ENCODE assay signal across 12 cellular contexts in the genomic region with DNA sequence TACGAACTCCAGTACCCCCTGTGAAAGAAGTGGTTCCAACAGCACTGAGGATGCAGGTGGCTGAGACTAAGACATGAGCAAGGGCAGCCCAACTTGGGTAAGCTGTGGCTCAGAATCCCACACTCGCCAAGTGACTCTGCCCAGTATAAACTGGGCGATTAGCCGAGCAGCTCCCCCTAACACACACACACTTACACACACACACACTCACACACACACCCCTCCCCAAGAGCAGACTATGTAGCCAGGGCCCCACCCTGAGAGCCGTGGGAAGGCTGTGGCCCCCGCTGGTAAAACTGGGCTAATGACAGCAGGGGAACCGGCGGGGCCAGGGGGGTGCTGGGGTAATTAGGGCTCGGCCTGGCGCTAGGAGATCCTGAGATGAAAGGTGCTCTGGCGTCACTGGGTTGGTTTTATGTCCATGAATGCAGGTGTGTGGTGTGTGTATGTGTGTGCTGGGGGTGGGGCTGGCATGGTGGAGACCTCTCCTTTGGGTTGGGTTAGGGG. TPM values are rescaled to one million over a fixed set of nuclear protein-coding genes. Genes with fewer than 3 reads are reported as not detected.
DNase-seq lines count a peak whose midpoint lies in the region; ATAC-seq, FAIRE-seq and TF ChIP-seq lines count a peak whose summit lies in the region.
"Had no signal": no experiment of that assay in that cellular context is flagged by ENCODE, and none has a peak within 500 bp of the region (broad histone marks: within the 10 kb centered on the region; RNA-seq: fewer than 3 reads in every experiment).

No MANE protein-coding gene starts in this region.

- no peaks in the 10 kb centered on the region for H3K36me3 ChIP-seq in pancreas

- H3K4me1 Mint-ChIP-seq in CD4-positive, alpha-beta T cell (ENCODE audit: low read depth): peaks cover 40% of the 10 kb centered on the region
- H3K4me1 Mint-ChIP-seq in IgD-negative memory B cell (peaks cover under 1 to 21% (median 14%) of the 10 kb centered on the region in 3 donors), nephron progenitor cell (peaks cover 61% of the 10 kb centered on the region)

- DNase-seq in CD4-positive, alpha-beta T cell: no peak
- DNase-seq in nephron progenitor cell (no peak), pons (ENCODE audit: low spot score) (no peak), NCI-H187 (lab: John Stamatoyannopoulos, UW) (no peak), pancreas (no peak)
- DNase-seq: DMS53, NCI-H1092, RPMI8226 had no signal

- TF ChIP-seq CTCF in CD4-positive, alpha-beta T cell (IDR thresholded peaks at IDR 0.05): no peak
- TF ChIP-seq CTCF in nephron progenitor cell (IDR thresholded peaks at IDR 0.05) (no peak), pancreas (IDR thresholded peaks at IDR 0.05) (no peak)

- peaks cover 12% of the 10 kb centered on the region for H3K36me3 Mint-ChIP-seq in CD4-positive, alpha-beta T cell (ENCODE audit: low read depth)
- H3K36me3 Mint-ChIP-seq in IgD-negative memory B cell: no peaks in the 10 kb centered on the region
- no peaks in the 10 kb centered on the region for H3K36me3 Mint-ChIP-seq in nephron progenitor cell (ENCODE audit: low read depth)

- H3K4me3 ChIP-seq in pancreas: no peak overlapping the region

- no peak for FAIRE-seq in pancreas (lab: Jason Lieb, UNC)
- FAIRE-seq: frontal cortex had no signal

- intact Hi-C loops in CD4-positive, alpha-beta T cell (cut with DNase I, micrococcal nuclease): loop anchor here (1.0 to 5.0 kb wide), 8 partner anchors 14 to 107 kb away; a partner anchor contains a TSS
- intact Hi-C loops in pancreas (cut with DNase I): loop anchor here in 1 of 3 donors (10.0 kb wide), 1 partner anchor 63 kb away; a partner anchor contains a TSS

- H3K27ac ChIP-seq in CD4-positive, alpha-beta T cell (ENCODE audit: low read depth, low read length): no peak overlapping the region
- H3K27ac ChIP-seq in cingulate gyrus (ENCODE audit: low read depth, low read length): peak overlapping the region; percentile 90
- H3K27ac ChIP-seq in pancreas: no peak overlapping the region

- peak overlapping the region; percentile 62 for H3K27ac Mint-ChIP-seq in CD4-positive, alpha-beta T cell
- peak overlapping the region; percentile 43 to 92 (median 78) for H3K27ac Mint-ChIP-seq in IgD-negative memory B cell
- H3K27ac Mint-ChIP-seq in nephron progenitor cell: no peak overlapping the region

- ATAC-seq in CD4-positive, alpha-beta T cell (ENCODE audit: poor library complexity): no peak
- ATAC-seq in GM18867 (IDR thresholded peaks at IDR 0.05; ENCODE audit: unreplicated experiment) (no peak), pancreas (no peak)

- POLR2A ChIA-PET in CD4-positive, alpha-beta T cell (lab: Charles Lee): interaction anchor here (1.3 to 4.8 kb wide), 4 partner anchors 14 to 50 kb away, joined by 3 to 48 read pairs (median 26); a partner anchor contains a TSS

- no peaks in the 10 kb centered on the region for H3K9me3 Mint-ChIP-seq in CD4-positive, alpha-beta T cell
- H3K9me3 Mint-ChIP-seq in IgD-negative memory B cell: no peaks in the 10 kb centered on the region
- H3K9me3 Mint-ChIP-seq in nephron progenitor cell: no peaks in the 10 kb centered on the region

- CTCF ChIA-PET in CD4-positive, alpha-beta T cell (lab: Charles Lee): interaction anchor here (1.0 to 5.8 kb wide), 4 partner anchors 14 to 130 kb away, joined by 3 to 38 read pairs (median 8); no protein-coding TSS in a partner anchor

- no peaks in the 10 kb centered on the region for H3K9me3 ChIP-seq in CD4-positive, alpha-beta T cell (ENCODE audit: control insufficient read depth, low read length)
- no peaks in the 10 kb centered on the region for H3K9me3 ChIP-seq in pancreas

- H3K27me3 Mint-ChIP-seq in CD4-positive, alpha-beta T cell: no peaks in the 10 kb centered on the region
- H3K27me3 Mint-ChIP-seq in IgD-negative memory B cell (peaks cover 5% of the 10 kb centered on the region), nephron progenitor cell (ENCODE audit: low read depth, poor library complexity) (peaks cover 37% of the 10 kb centered on the region)

- peak overlapping the region; percentile 88 for H3K4me3 Mint-ChIP-seq in CD4-positive, alpha-beta T cell
- H3K4me3 Mint-ChIP-seq in IgD-negative memory B cell (peak overlapping the region; percentile 83 to 94 (median 90)), nephron progenitor cell (peak overlapping the region; percentile 83)

- WGBS in pancreas, 2 donors: 40 to 58% methylated on average over 11 of the region's 11 CpGs

- peaks cover 5 to 24% (median 23%) of the 10 kb centered on the region in 3 donors for H3K4me1 ChIP-seq in pancreas

- no peaks in the 10 kb centered on the region for H3K27me3 ChIP-seq in CD4-positive, alpha-beta T cell (ENCODE audit: control insufficient read depth, insufficient read depth, low read length)
- H3K27me3 ChIP-seq in pancreas: no peaks in the 10 kb centered on the region

RNA-seq across cellular contexts. Expression of a gene that starts 1.2 kb away (rescaled TPM):
- 10 to 100 TPM; 35.2 to 36.4 TPM for total RNA-seq in CD4-positive, alpha-beta T cell
- polyA plus RNA-seq in IgD-negative memory B cell (4.6 TPM), pancreas (10 to 100 TPM; 22.4 to 35.7 TPM)
- 10 to 100 TPM; 13.8 to 28.1 (median 20.6) TPM for total RNA-seq in pancreas

RNA-seq across cellular contexts. Expression of a gene that starts 7.4 kb away (rescaled TPM):
- 10 to 100 TPM; 82.9 to 85.3 TPM for total RNA-seq in CD4-positive, alpha-beta T cell
- polyA plus RNA-seq in IgD-negative memory B cell (51.9 TPM), pancreas (10 to 100 TPM; 58.5 to 60.1 TPM)
- total RNA-seq in pancreas: 10 to 100 TPM; 22.1 to 43.7 (median 29.1) TPM

RNA-seq across cellular contexts. Expression of a gene that starts 38.8 kb away (rescaled TPM):
- 10 to 100 TPM; 29.6 to 34.1 TPM for total RNA-seq in CD4-positive, alpha-beta T cell
- polyA plus RNA-seq in IgD-negative memory B cell (3.6 TPM), pancreas (10 to 100 TPM; 11.0 to 17.5 TPM)
- 10 to 100 TPM in 4 of 6 donors, 1 to 10 TPM in 2; 4.8 to 16.6 (median 11.2) TPM for total RNA-seq in pancreas

RNA-seq across cellular contexts. Expression of a gene that starts 46.3 kb away (rescaled TPM):
- total RNA-seq in CD4-positive, alpha-beta T cell: not detected
- polyA plus RNA-seq in IgD-negative memory B cell: not detected
- total RNA-seq in pancreas: under 1 TPM in 2 of 6 donors, not detected in 4; 0.16 to 0.20 TPM
- 1 to 10 TPM in 1 of 2 donors, under 1 TPM in 1; 0.27 to 3.5 TPM for polyA plus RNA-seq in pancreas
- total RNA-seq: frontal cortex had no signal
